ENCODE assay signal across 12 cellular contexts in genomic region chr5:68255305-68256130, GRCh38. TPM values are rescaled to one million over a fixed set of nuclear protein-coding genes. Genes with fewer than 3 reads are reported as not detected.
DNase-seq lines count a peak whose midpoint lies in the region; ATAC-seq, FAIRE-seq and TF ChIP-seq lines count a peak whose summit lies in the region.
"Had no signal": no experiment of that assay in that cellular context is flagged by ENCODE, and none has a peak within 500 bp of the region (broad histone marks: within the 10 kb centered on the region; RNA-seq: fewer than 3 reads in every experiment).

No MANE protein-coding gene starts in this region.

- H3K27me3 Mint-ChIP-seq in activated T-helper 17 cell treated with anti-CD3 and anti-CD28 coated beads, Interleukin-2, amount 50 U/mL, for 72 hours, result no peaks in the 10 kb centered on the region

- H3K9me3 ChIP-seq in heart left ventricle (no peaks in the 10 kb centered on the region), uterus (no peaks in the 10 kb centered on the region)

- 35 to 47% (median 41%) methylated on average over 6 of the region's 6 CpGs for WGBS in heart left ventricle, 4 donors

- H3K4me1 ChIP-seq in heart left ventricle (peaks cover 3 to 100% (median 97%) of the 10 kb centered on the region in 12 donors), uterus (peaks cover 18 to 34% of the 10 kb centered on the region in 2 donors)

- no peaks in the 10 kb centered on the region for H3K27me3 ChIP-seq in heart left ventricle
- H3K27me3 ChIP-seq in uterus, result no peaks in the 10 kb centered on the region

- ATAC-seq in heart left ventricle, result no peak
- ATAC-seq in activated T-helper 17 cell treated with anti-CD3 and anti-CD28 coated beads, Interleukin-2, amount 50 U/mL, for 72 hours (replicated peaks), result peak; percentile 46
- ATAC-seq in HG03135 (IDR thresholded peaks at IDR 0.05; ENCODE audit: unreplicated experiment), result no peak
- ATAC-seq: PC-3 had no signal

- H3K36me3 Mint-ChIP-seq in activated T-helper 17 cell treated with anti-CD3 and anti-CD28 coated beads, Interleukin-2, amount 50 U/mL, for 72 hours (ENCODE audit: low read depth), result no peaks in the 10 kb centered on the region

- TF ChIP-seq CTCF in heart left ventricle (IDR thresholded peaks at IDR 0.05), result no peak
- TF ChIP-seq CTCF in uterus (IDR thresholded peaks at IDR 0.05), result no peak
- TF ChIP-seq CTCF in GM10248 (IDR thresholded peaks at IDR 0.05; ENCODE audit: control extremely low read depth, extremely low read depth, low read depth, missing control alignments), result no peak

- DNase-seq in heart left ventricle (no peak), cardiac septum (ENCODE audit: low spot score) (no peak), medulla oblongata (ENCODE audit: extremely low spot score) (peak; percentile 50), uterus (no peak), GM10248 (ENCODE audit: extremely low spot score) (no peak), HTR-8/SVneo (ENCODE audit: insufficient read length, low spot score) (no peak)
- DNase-seq: NCI-H1105, nucleus accumbens, PC-3 had no signal

- peaks cover 68% of the 10 kb centered on the region for H3K4me1 Mint-ChIP-seq in activated T-helper 17 cell treated with anti-CD3 and anti-CD28 coated beads, Interleukin-2, amount 50 U/mL, for 72 hours

- FAIRE-seq in HTR-8/SVneo (lab: Jason Lieb, UNC), result no peak
- FAIRE-seq: colon had no signal

- H3K9me3 Mint-ChIP-seq in activated T-helper 17 cell treated with anti-CD3 and anti-CD28 coated beads, Interleukin-2, amount 50 U/mL, for 72 hours, result no peaks in the 10 kb centered on the region

- intact Hi-C loops in heart left ventricle (cut with DNase I) (loop anchor here in 7 of 10 donors (5.0 to 10.0 kb wide), 6 partner anchors 38 to 1011 kb away; partner anchors contain the start of gene PIK3R1 (in 1 of the 7)), cardiac septum (cut with DNase I) (loop anchor here (10.0 kb wide), 1 partner anchor 721 kb away; no protein-coding TSS in a partner anchor), uterus (cut with DNase I; ENCODE audit: low total_unique reads) (no loop called here)

- H3K36me3 ChIP-seq in heart left ventricle (no peaks in the 10 kb centered on the region), uterus (no peaks in the 10 kb centered on the region)

- peak overlapping the region; percentile 81 for H3K4me3 Mint-ChIP-seq in activated T-helper 17 cell treated with anti-CD3 and anti-CD28 coated beads, Interleukin-2, amount 50 U/mL, for 72 hours

- H3K4me3 ChIP-seq in heart left ventricle (peak overlapping the region in 3 of 12 donors; percentile 17 to 18 (median 17)), uterus (no peak overlapping the region)

- H3K27ac ChIP-seq in heart left ventricle, result peak overlapping the region; percentile 5 to 85 (median 77)
- peak overlapping the region; percentile 79 to 82 for H3K27ac ChIP-seq in uterus

- CTCF ChIA-PET in GM10248 (lab: Yijun Ruan, JAX), result interaction anchor here (0.8 to 1.7 kb wide), 8 partner anchors 9 to 1009 kb away, joined by 3 to 9 read pairs (median 5); no protein-coding TSS in a partner anchor

- TF ChIP-seq POLR2A in heart left ventricle (IDR thresholded peaks at IDR 0.05) (no peak), uterus (IDR thresholded peaks at IDR 0.05) (no peak)

- POLR2A ChIA-PET in GM10248 (lab: Yijun Ruan, JAX), result no interaction called here

- peak overlapping the region; percentile 83 for H3K27ac Mint-ChIP-seq in activated T-helper 17 cell treated with anti-CD3 and anti-CD28 coated beads, Interleukin-2, amount 50 U/mL, for 72 hours

RNA-seq across cellular contexts. Expression of gene PIK3R1, which starts 40.0 kb away (rescaled TPM):
- total RNA-seq in heart left ventricle, result 100 to 1,000 TPM in 6 of 9 donors, 10 to 100 TPM in 3; 80.3 to 221 (median 147) TPM
- polyA plus RNA-seq in heart left ventricle, result 10 to 100 TPM; 16.3 to 65.2 TPM
- 166 TPM for total RNA-seq in cardiac septum
- 10 to 100 TPM; 47.5 to 57.0 TPM for total RNA-seq in activated T-helper 17 cell treated with anti-CD3 and anti-CD28 coated beads, Interleukin-2, amount 50 U/mL, for 72 hours
- 100 to 1,000 TPM; 101 to 358 (median 190) TPM for total RNA-seq in uterus
